8 cellular contexts compared by ENCODE assay signal in genomic region chr1:16145988-16146887, GRCh38. TPM values are rescaled to one million over a fixed set of nuclear protein-coding genes. Genes with fewer than 3 reads are reported as not detected.
A peak's percentile ranks its signal among the peaks of the same experiment; 100 is the strongest.
DNase-seq lines count a peak whose midpoint lies in the region; ATAC-seq, FAIRE-seq and TF ChIP-seq lines count a peak whose summit lies in the region.

No MANE protein-coding gene starts in this region.

- FAIRE-seq in astrocyte (lab: Jason Lieb, UNC) = no peak

- H3K9ac ChIP-seq in astrocyte (ENCODE audit: low read length) (peak overlapping the region; percentile 79), iPS-15b (ENCODE audit: low read depth, low read length) (no peak overlapping the region)

- H3K9me3 ChIP-seq in astrocyte (ENCODE audit: insufficient read depth, low read depth, low read length) (no peaks in the 10 kb centered on the region), iPS-15b (ENCODE audit: control insufficient read depth, insufficient read depth, low read length) (no peaks in the 10 kb centered on the region), spleen (no peaks in the 10 kb centered on the region)

- H3K36me3 Mint-ChIP-seq in astrocyte (ENCODE audit: low read depth, unreplicated experiment) = peaks cover 21% of the 10 kb centered on the region

- no peak for ATAC-seq in HG02938 (IDR thresholded peaks at IDR 0.05; ENCODE audit: unreplicated experiment)
- ATAC-seq in GM19351 (IDR thresholded peaks at IDR 0.05; ENCODE audit: unreplicated experiment) = no peak

- H3K79me2 ChIP-seq in astrocyte (ENCODE audit: insufficient read depth, low read length) = peaks cover 86% of the 10 kb centered on the region

- peaks cover 54% of the 10 kb centered on the region for H3K4me1 Mint-ChIP-seq in astrocyte (ENCODE audit: low read depth, unreplicated experiment)

- peak overlapping the region; percentile 95 for H3K27ac Mint-ChIP-seq in astrocyte (ENCODE audit: unreplicated experiment)

- intact Hi-C loops in spleen (cut with DNase I; ENCODE audit: low total_unique reads) = no loop called here

- H3K4me1 ChIP-seq in astrocyte (ENCODE audit: insufficient read depth, low read length) = peaks cover 86% of the 10 kb centered on the region
- peaks cover 21% of the 10 kb centered on the region for H3K4me1 ChIP-seq in iPS-15b (ENCODE audit: control insufficient read depth, insufficient read depth, low read length)
- H3K4me1 ChIP-seq in spleen = peaks cover 21 to 93% (median 64%) of the 10 kb centered on the region in 6 donors

- peak; percentile 79 for DNase-seq in HS-5 (ENCODE audit: low read depth)
- DNase-seq in astrocyte (ENCODE audit: low read depth) = peak; percentile 92
- DNase-seq in spleen = no peak
- DNase-seq in NCI-H2171 treated with DMSO at 0.1 percent for 48 hours (lab: John Stamatoyannopoulos, UW) = no peak
- DNase-seq in AML-193 (lab: John Stamatoyannopoulos, UW) = no peak

- peak overlapping the region; percentile 85 for H3K4me2 ChIP-seq in astrocyte (ENCODE audit: low read length)

- no peaks in the 10 kb centered on the region for H3K27me3 ChIP-seq in astrocyte (ENCODE audit: insufficient read depth, low read length)
- no peaks in the 10 kb centered on the region for H3K27me3 ChIP-seq in iPS-15b (ENCODE audit: control insufficient read depth, insufficient read depth, low read length)
- peaks cover 0 to 35% (median 0%) of the 10 kb centered on the region in 7 donors for H3K27me3 ChIP-seq in spleen (replicated peaks in 1 of 7)

- no peak for TF ChIP-seq POLR2A in spleen (IDR thresholded peaks at IDR 0.05)

- no peaks in the 10 kb centered on the region for H3K9me3 Mint-ChIP-seq in astrocyte (ENCODE audit: unreplicated experiment)

- no peaks in the 10 kb centered on the region for H3K27me3 Mint-ChIP-seq in astrocyte (ENCODE audit: low read depth, unreplicated experiment)

- no peak overlapping the region for H2AFZ ChIP-seq in astrocyte (ENCODE audit: low read depth, low read length)

- TF ChIP-seq CTCF in astrocyte (IDR thresholded peaks at IDR 0.05; ENCODE audit: insufficient read depth, low read depth, low read length) (no peak), spleen (IDR thresholded peaks at IDR 0.05 in 8 of 11, conservative IDR thresholded peaks at IDR 0.05 in 3 of 11) (no peak)

- H3K27ac ChIP-seq in astrocyte (ENCODE audit: low read depth, low read length) (peak overlapping the region; percentile 96), spleen (peak overlapping the region; percentile 60 to 88 (median 81))

- 49 to 80% (median 58%) methylated on average over 27 to 35 of the region's 35 CpGs for WGBS in spleen, 5 donors

- peaks cover 74% of the 10 kb centered on the region for H4K20me1 ChIP-seq in astrocyte (ENCODE audit: insufficient read depth, low read length)

- H3K4me3 Mint-ChIP-seq in astrocyte (ENCODE audit: unreplicated experiment) = peak overlapping the region; percentile 71

- H3K4me3 ChIP-seq in astrocyte (ENCODE audit: insufficient read depth, low read depth, low read length) = peak overlapping the region; percentile 42
- H3K4me3 ChIP-seq in iPS-15b (ENCODE audit: low read depth, low read length) = peak overlapping the region; percentile 38
- peak overlapping the region in 2 of 8 donors; percentile 13 to 28 for H3K4me3 ChIP-seq in spleen

- H3K36me3 ChIP-seq in astrocyte (ENCODE audit: insufficient read depth, low read length) = peaks cover 46% of the 10 kb centered on the region
- H3K36me3 ChIP-seq in iPS-15b (ENCODE audit: control insufficient read depth, insufficient read depth, low read length) = peaks cover 40% of the 10 kb centered on the region
- H3K36me3 ChIP-seq in spleen = peaks cover 0 to 38% (median 4%) of the 10 kb centered on the region in 6 donors

RNA-seq across cellular contexts. Expression of gene EPHA2, which starts 9.6 kb away (rescaled TPM):
- total RNA-seq in astrocyte = 117 and 140 TPM in 2 replicates
- 10 to 100 TPM; 10.6 to 35.7 (median 17.1) TPM for total RNA-seq in spleen
- polyA plus RNA-seq in spleen = 1 to 10 TPM; 2.0 to 7.4 (median 2.6) TPM

Comparison
In these comparisons a context has a peak if more than half of its experiments do, and no peak if none do; other contexts are left out.
1. DNase-seq: peak in HS-5 (single experiment) and astrocyte (single experiment); none in spleen (single experiment), NCI-H2171 treated with DMSO at 0.1 percent for 48 hours (single experiment) and AML-193 (0 of 2).